Comparison of ENCODE assay signal across 8 cellular contexts in the genomic region with DNA sequence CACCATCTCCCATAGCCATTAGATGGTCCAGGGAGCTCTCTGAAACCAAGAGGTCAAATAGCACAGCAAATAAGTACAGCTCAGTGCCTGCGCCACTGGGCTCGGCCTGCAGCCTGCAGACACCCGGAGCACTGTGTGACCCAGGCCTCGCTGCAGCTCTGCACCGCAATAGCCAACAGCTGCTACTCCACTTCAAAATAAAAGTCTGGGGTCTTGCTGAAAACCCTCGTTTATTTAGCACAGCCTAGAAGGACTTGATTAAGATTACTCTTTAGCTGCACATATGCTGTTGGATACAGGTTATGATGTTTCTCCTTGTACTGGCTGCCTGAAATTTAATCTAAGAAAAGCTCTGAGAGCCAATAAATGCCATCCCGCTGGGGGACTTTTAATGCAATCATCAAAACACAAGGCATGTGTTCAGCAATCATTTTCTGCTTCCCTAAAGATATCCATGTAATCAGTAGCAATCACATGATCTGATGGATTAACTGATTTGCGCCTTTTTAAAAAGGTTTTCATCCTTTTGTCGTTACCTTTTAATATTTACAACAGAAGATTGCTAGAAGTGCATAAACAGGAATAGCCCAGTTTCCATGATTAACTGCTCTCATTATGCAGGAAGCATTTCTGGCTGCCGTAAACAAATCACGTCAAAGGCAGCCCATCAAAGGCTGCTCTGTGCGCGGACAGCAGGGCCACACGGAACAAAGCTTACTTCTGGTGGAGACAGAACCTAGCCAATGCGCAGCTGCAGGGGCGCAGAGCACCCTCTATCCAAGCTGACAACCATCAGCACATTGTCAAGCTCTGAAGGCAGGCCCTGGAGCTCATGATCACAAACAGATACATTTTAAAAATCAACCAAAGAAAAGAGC. TPM values are rescaled to one million over a fixed set of nuclear protein-coding genes. Genes with fewer than 3 reads are reported as not detected.
A peak's percentile ranks its signal among the peaks of the same experiment; 100 is the strongest.
DNase-seq lines count a peak whose midpoint lies in the region; ATAC-seq and TF ChIP-seq lines count a peak whose summit lies in the region.

No MANE protein-coding gene starts in this region.

- H3K36me3 Mint-ChIP-seq in activated CD8-positive, alpha-beta T cell treated with anti-CD3 and anti-CD28 coated beads for 36 hours (ENCODE audit: low read depth): no peaks in the 10 kb centered on the region

- ATAC-seq in GM18861 (IDR thresholded peaks at IDR 0.05; ENCODE audit: unreplicated experiment) (peak; percentile 92), HG02981 (IDR thresholded peaks at IDR 0.05; ENCODE audit: unreplicated experiment) (peak; percentile 88), upper lobe of left lung (ENCODE audit: low FRiP score in 2 of 2) (peak; percentile 94 to 98)
- ATAC-seq in activated CD8-positive, alpha-beta T cell treated with anti-CD3 and anti-CD28 coated beads for 36 hours: peak; percentile 84

- H3K27me3 ChIP-seq in fibroblast of lung (ENCODE audit: control insufficient read depth, insufficient read depth, low read length): no peaks in the 10 kb centered on the region
- H3K27me3 ChIP-seq in upper lobe of left lung: no peaks in the 10 kb centered on the region

- H3K4me3 ChIP-seq in fibroblast of lung (replicated peaks in 1 of 4; ENCODE audit: control extremely low read depth in 1 of 4, insufficient read depth in 1 of 4, low read depth in 3 of 4, low read length in 4 of 4) (peak overlapping the region; percentile 39 to 84 (median 50)), upper lobe of left lung (peak overlapping the region in 3 of 4 donors; percentile 33 to 53 (median 50))

- H3K9me3 ChIP-seq in fibroblast of lung (ENCODE audit: control insufficient read depth, insufficient read depth, low read depth, low read length) (no peaks in the 10 kb centered on the region), upper lobe of left lung (no peaks in the 10 kb centered on the region)

- H3K79me2 ChIP-seq in fibroblast of lung (ENCODE audit: control insufficient read depth, insufficient read depth, low read length): peaks cover 8% of the 10 kb centered on the region

- H3K27ac ChIP-seq in fibroblast of lung (ENCODE audit: insufficient read depth, low read length): peak overlapping the region; percentile 63
- H3K27ac ChIP-seq in upper lobe of left lung: peak overlapping the region; percentile 45 to 76 (median 60)

- TF ChIP-seq CTCF in activated CD8-positive, alpha-beta T cell treated with anti-CD3 and anti-CD28 coated beads for 36 hours (IDR thresholded peaks at IDR 0.05): no peak
- no peak for TF ChIP-seq CTCF in fibroblast of lung (conservative IDR thresholded peaks at IDR 0.05 in 1 of 2, IDR thresholded peaks at IDR 0.05 in 1 of 2; ENCODE audit: low read depth in 1 of 2, low read length in 2 of 2)
- TF ChIP-seq CTCF in upper lobe of left lung (IDR thresholded peaks at IDR 0.05): no peak

- no peaks in the 10 kb centered on the region for H3K27me3 Mint-ChIP-seq in activated CD8-positive, alpha-beta T cell treated with anti-CD3 and anti-CD28 coated beads for 36 hours

- no peaks in the 10 kb centered on the region for H3K9me3 Mint-ChIP-seq in activated CD8-positive, alpha-beta T cell treated with anti-CD3 and anti-CD28 coated beads for 36 hours

- CTCF ChIA-PET in activated CD8-positive, alpha-beta T cell treated with anti-CD3 and anti-CD28 coated beads for 36 hours (lab: Charles Lee): interaction anchor here (0.6 to 2.4 kb wide), 6 partner anchors 19 to 128 kb away, joined by 3 to 7 read pairs (median 4); no protein-coding TSS in a partner anchor

- peak overlapping the region; percentile 86 for H3K4me2 ChIP-seq in fibroblast of lung (ENCODE audit: extremely low read depth, insufficient read depth, low read length)

- peak overlapping the region; percentile 25 for H2AFZ ChIP-seq in fibroblast of lung (ENCODE audit: low read length)

- H3K36me3 ChIP-seq in fibroblast of lung (ENCODE audit: control insufficient read depth, insufficient read depth, low read length) (no peaks in the 10 kb centered on the region), upper lobe of left lung (no peaks in the 10 kb centered on the region)

- peak overlapping the region; percentile 47 for H3K4me3 Mint-ChIP-seq in activated CD8-positive, alpha-beta T cell treated with anti-CD3 and anti-CD28 coated beads for 36 hours

- POLR2A ChIA-PET in activated CD8-positive, alpha-beta T cell treated with anti-CD3 and anti-CD28 coated beads for 36 hours (lab: Charles Lee): interaction anchor here (1.0 kb wide), 1 partner anchor 14 kb away, joined by 3 read pairs; no protein-coding TSS in a partner anchor

- peaks cover 28% of the 10 kb centered on the region for H3K4me1 Mint-ChIP-seq in activated CD8-positive, alpha-beta T cell treated with anti-CD3 and anti-CD28 coated beads for 36 hours (ENCODE audit: low read depth)

- no peaks in the 10 kb centered on the region for H4K20me1 ChIP-seq in fibroblast of lung (ENCODE audit: control insufficient read depth, extremely low read depth, insufficient read depth, low read length)

- WGBS in upper lobe of left lung, 2 donors: 1 to 15% methylated on average over 16 of the region's 16 CpGs

- H3K27ac Mint-ChIP-seq in activated CD8-positive, alpha-beta T cell treated with anti-CD3 and anti-CD28 coated beads for 36 hours: peak overlapping the region; percentile 11

- TF ChIP-seq POLR2A in upper lobe of left lung (IDR thresholded peaks at IDR 0.05): peak in 1 of 4 donors; percentile 22

- peaks cover 15% of the 10 kb centered on the region for H3K4me1 ChIP-seq in fibroblast of lung (ENCODE audit: control insufficient read depth, extremely low read depth, insufficient read depth, low read length)
- H3K4me1 ChIP-seq in upper lobe of left lung: peaks cover 9 to 29% (median 21%) of the 10 kb centered on the region in 4 donors

- intact Hi-C loops in activated CD8-positive, alpha-beta T cell treated with anti-CD3 and anti-CD28 coated beads for 36 hours (cut with micrococcal nuclease): loop anchor here (5.0 kb wide), 1 partner anchor 58 kb away; a partner anchor contains a TSS

- DNase-seq in Ammon's horn (ENCODE audit: low spot score) (peak; percentile 99), NCI-H1930 (lab: John Stamatoyannopoulos, UW) (peak; percentile 11 to 49), fibroblast of lung (ENCODE audit: low read depth in 2 of 2) (peak; percentile 83 to 95), mucosa of gallbladder (ENCODE audit: low spot score) (peak; percentile 69), upper lobe of left lung (peak; percentile 74 to 80)
- DNase-seq in activated CD8-positive, alpha-beta T cell treated with anti-CD3 and anti-CD28 coated beads for 36 hours: peak; percentile 43

- TF ChIP-seq EP300 in upper lobe of left lung (IDR thresholded peaks at IDR 0.05): no peak

- H3K9ac ChIP-seq in fibroblast of lung (ENCODE audit: insufficient read depth, low read length): peak overlapping the region; percentile 37

RNA-seq across cellular contexts. Expression of a gene that starts 58.8 kb away (rescaled TPM):
- 10 to 100 TPM; 38.4 to 46.4 TPM for total RNA-seq in activated CD8-positive, alpha-beta T cell treated with anti-CD3 and anti-CD28 coated beads for 36 hours
- total RNA-seq in fibroblast of lung (42.1 and 62.6 TPM in 2 replicates), mucosa of gallbladder (50.9 TPM), upper lobe of left lung (10 to 100 TPM; 41.2 to 99.5 (median 64.0) TPM)
- polyA plus RNA-seq in fibroblast of lung: 26.0 and 31.8 TPM in 2 replicates
- polyA plus RNA-seq in fibroblast of lung (2012): 14.1 and 14.6 TPM in 2 replicates
- 15.9 and 17.6 TPM in 2 replicates for polyA minus RNA-seq in fibroblast of lung (ENCODE audit: low replicate concordance)

Comparison
In these comparisons a context has a peak if more than half of its experiments do, and no peak if none do; other contexts are left out.
1. Peak in every context shown above with its lines: DNase-seq, ATAC-seq, H3K4me3 ChIP-seq and H3K27ac ChIP-seq.
2. DNase-seq: peak in every context shown above with its lines; median percentile 99 in Ammon's horn; 89 in fibroblast of lung; 77 in upper lobe of left lung; 69 in mucosa of gallbladder; 43 in activated CD8-positive, alpha-beta T cell treated with anti-CD3 and anti-CD28 coated beads for 36 hours; 30 in NCI-H1930.